ENCODE assay signal across 17 cellular contexts in genomic region chr2:50125230-50125629, GRCh38.
A peak's percentile ranks its signal among the peaks of the same experiment; 100 is the strongest.
DNase-seq lines count a peak whose midpoint lies in the region; TF ChIP-seq lines count a peak whose summit lies in the region.
"Had no signal": no experiment of that assay in that cellular context is flagged by ENCODE, and none has a peak within 500 bp of the region (broad histone marks: within the 10 kb centered on the region; RNA-seq: fewer than 3 reads in every experiment).

No MANE protein-coding gene starts in this region.

- no peaks in the 10 kb centered on the region for H3K27me3 ChIP-seq in A673 (replicated peaks; ENCODE audit: insufficient read depth, low read depth, low read length, poor library complexity)

- intact Hi-C loops in A673 (cut with micrococcal nuclease; ENCODE audit: unreplicated experiment): no loop called here

- H3K27ac ChIP-seq in A673 (ENCODE audit: low read depth, low read length, poor library complexity, severe bottlenecking): no peak overlapping the region

- TF ChIP-seq CTCF in A673 (conservative IDR thresholded peaks at IDR 0.05; ENCODE audit: low read depth, low read length) (no peak), brain (conservative IDR thresholded peaks at IDR 0.05) (no peak)

- H3K4me3 Mint-ChIP-seq in brain: peak overlapping the region in 1 of 5 experiments; percentile 42
- H3K4me3 Mint-ChIP-seq: IgD-negative memory B cell had no signal

- H3K27me3 Mint-ChIP-seq in brain: no peaks in the 10 kb centered on the region
- H3K27me3 Mint-ChIP-seq: IgD-negative memory B cell had no signal

- no peaks in the 10 kb centered on the region for H3K36me3 Mint-ChIP-seq in brain
- H3K36me3 Mint-ChIP-seq: IgD-negative memory B cell had no signal

- peak overlapping the region in 3 of 5 experiments; percentile 16 to 72 (median 25) for H3K27ac Mint-ChIP-seq in brain
- H3K27ac Mint-ChIP-seq: IgD-negative memory B cell had no signal

- no peak overlapping the region for H3K4me3 ChIP-seq in A673 (ENCODE audit: low read depth, low read length, poor library complexity, severe bottlenecking)

- POLR2A ChIA-PET in A673 (lab: Charles Lee; ENCODE audit: low non-redundant PET): no interaction called here

- peaks cover 3% of the 10 kb centered on the region for H3K4me1 ChIP-seq in A673 (ENCODE audit: insufficient read depth, low read length, poor library complexity, severe bottlenecking)
- H3K4me1 ChIP-seq: Caco-2 had no signal

- BruUV-seq in A673 (replicated peaks; lab: Mats Ljungman, UMichigan): no TSS peak

- H3K9me3 Mint-ChIP-seq in brain: no peaks in the 10 kb centered on the region
- H3K9me3 Mint-ChIP-seq: IgD-negative memory B cell had no signal

- H3K36me3 ChIP-seq in A673 (ENCODE audit: insufficient read depth, low read length, poor library complexity, severe bottlenecking): no peaks in the 10 kb centered on the region

- CTCF ChIA-PET in A673 (lab: Charles Lee): no interaction called here

- H3K4me1 Mint-ChIP-seq in brain: peaks cover 54% of the 10 kb centered on the region
- H3K4me1 Mint-ChIP-seq: IgD-negative memory B cell had no signal

- no peaks in the 10 kb centered on the region for H3K9me3 ChIP-seq in A673 (ENCODE audit: low read depth, low read length, poor library complexity, severe bottlenecking)
- H3K9me3 ChIP-seq: Caco-2, SK-N-SH had no signal

- DNase-seq in NCI-H1092 treated with DMSO at 0.1 percent for 48 hours (lab: John Stamatoyannopoulos, UW) (peak; percentile 39), NCI-H1092 (lab: John Stamatoyannopoulos, UW) (no peak), A673 (ENCODE audit: low spot score) (peak; percentile 11), NCI-H2029 treated with DMSO at 0.1 percent for 48 hours (lab: John Stamatoyannopoulos, UW) (peak; percentile 64), NCI-H526 (lab: John Stamatoyannopoulos, UW) (no peak)
- no peak for DNase-seq in stimulated activated CD4-positive, alpha-beta T cell treated with anti-CD3 and anti-CD28 coated beads, Interleukin-4, amount 100 ng/mL, for 4 hours
- no peak for DNase-seq in stimulated activated CD4-positive, alpha-beta T cell treated with anti-CD3 and anti-CD28 coated beads, Interleukin-1b, Interleukin-23, amount 100 ng/mL, for 48 hours
- DNase-seq: C1 segment of cervical spinal cord, Caco-2, EL, GOT3, NCI-H1694 treated with DMSO at 0.1 percent for 48 hours, NCI-H524 treated with DMSO at 0.1 percent for 48 hours, SK-N-SH, T-helper 1 cell had no signal

Comparison
In these comparisons a context has a peak if more than half of its experiments do, and no peak if none do; other contexts are left out.
1. DNase-seq: peak in NCI-H1092 treated with DMSO at 0.1 percent for 48 hours (single experiment), A673 (single experiment) and NCI-H2029 treated with DMSO at 0.1 percent for 48 hours (single experiment); none in NCI-H1092 (single experiment), stimulated activated CD4-positive, alpha-beta T cell treated with anti-CD3 and anti-CD28 coated beads, Interleukin-4, amount 100 ng/mL, for 4 hours (0 of 2), stimulated activated CD4-positive, alpha-beta T cell treated with anti-CD3 and anti-CD28 coated beads, Interleukin-1b, Interleukin-23, amount 100 ng/mL, for 48 hours (single experiment) and NCI-H526 (0 of 2).